In the genomic region with DNA sequence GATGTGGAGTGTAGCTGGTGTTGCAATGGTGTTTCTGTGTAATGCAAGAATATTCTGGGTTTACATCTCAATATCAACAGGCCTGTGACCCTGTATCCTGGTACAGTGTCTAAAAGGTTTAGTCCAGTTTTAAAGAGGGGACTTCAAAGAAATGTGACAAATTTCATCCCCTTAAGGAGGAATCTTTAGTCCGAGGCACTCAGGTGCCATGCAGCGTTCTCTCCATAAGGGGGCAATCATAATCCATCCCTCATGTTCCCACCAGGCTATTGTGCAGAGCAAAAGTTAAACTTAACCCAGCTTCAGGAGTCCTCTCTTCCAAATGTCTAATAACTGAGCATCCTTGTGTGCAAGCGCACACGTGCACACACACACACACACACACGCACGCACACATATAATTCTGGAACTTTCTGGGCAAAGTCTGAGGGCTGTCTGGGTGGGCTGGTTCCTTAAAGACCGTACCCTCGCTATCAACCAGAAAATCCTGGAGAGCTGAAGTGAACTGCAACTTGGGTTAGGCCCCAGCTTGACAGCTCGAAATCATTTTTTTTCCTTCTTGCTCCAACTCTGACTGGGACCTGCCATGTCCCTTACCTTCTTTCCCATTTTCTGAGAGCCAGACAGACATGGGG, we compare ENCODE assay signal across 8 cellular contexts. TPM values are rescaled to one million over a fixed set of nuclear protein-coding genes. Genes with fewer than 3 reads are reported as not detected.
DNase-seq lines count a peak whose midpoint lies in the region; ATAC-seq and TF ChIP-seq lines count a peak whose summit lies in the region.

No MANE protein-coding gene starts in this region.

- H3K27me3 ChIP-seq in KMS-11 (ENCODE audit: insufficient read depth, low read depth) (no peaks in the 10 kb centered on the region), parathyroid adenoma (ENCODE audit: control insufficient read depth, insufficient read depth, low read length) (no peaks in the 10 kb centered on the region)

- ATAC-seq in SK-N-SH treated with all-trans-retinoic acid at 6 μM for 48 hours (peak; percentile 96), HG03342 (IDR thresholded peaks at IDR 0.05; ENCODE audit: unreplicated experiment) (no peak), GM18498 (IDR thresholded peaks at IDR 0.05; ENCODE audit: unreplicated experiment) (no peak)

- H3K27ac ChIP-seq in KMS-11 (no peak overlapping the region), parathyroid adenoma (no peak overlapping the region)

- H3K4me2 ChIP-seq in KMS-11 (no peak overlapping the region), parathyroid adenoma (ENCODE audit: low read length) (no peak overlapping the region)

- H3K4me1 ChIP-seq in KMS-11 (ENCODE audit: low read depth, poor library complexity, severe bottlenecking): no peaks in the 10 kb centered on the region
- H3K4me1 ChIP-seq in parathyroid adenoma: no peaks in the 10 kb centered on the region

- no peak overlapping the region for H2AFZ ChIP-seq in KMS-11 (ENCODE audit: low read depth)
- no peak overlapping the region for H2AFZ ChIP-seq in parathyroid adenoma

- no peaks in the 10 kb centered on the region for H3K9me3 ChIP-seq in parathyroid adenoma (ENCODE audit: control insufficient read depth, low read length)

- H3K36me3 ChIP-seq in KMS-11 (ENCODE audit: insufficient read depth) (no peaks in the 10 kb centered on the region), parathyroid adenoma (ENCODE audit: control insufficient read depth, insufficient read depth, low read length) (no peaks in the 10 kb centered on the region)

- TF ChIP-seq CTCF in KMS-11 (conservative IDR thresholded peaks at IDR 0.05; ENCODE audit: low read depth, low read length) (peak; percentile 83), fibroblast of the aortic adventitia (IDR thresholded peaks at IDR 0.05; ENCODE audit: insufficient read depth, low read length) (peak; percentile 86), parathyroid adenoma (IDR thresholded peaks at IDR 0.05) (peak; percentile 30)

- H4K20me1 ChIP-seq in KMS-11 (ENCODE audit: insufficient read depth): no peaks in the 10 kb centered on the region

- H3K79me2 ChIP-seq in KMS-11 (ENCODE audit: insufficient read depth, low read depth) (no peaks in the 10 kb centered on the region), parathyroid adenoma (no peaks in the 10 kb centered on the region)

- no peak overlapping the region for H3K9ac ChIP-seq in KMS-11
- no peak overlapping the region for H3K9ac ChIP-seq in parathyroid adenoma

- peak; percentile 24 for DNase-seq in NCI-H1436 (lab: John Stamatoyannopoulos, UW)
- no peak for DNase-seq in NCI-H1436 treated with DMSO at 0.1 percent for 48 hours (lab: John Stamatoyannopoulos, UW)
- peak; percentile 56 for DNase-seq in fibroblast of the aortic adventitia (ENCODE audit: low read depth)

- no peak overlapping the region for H3K4me3 ChIP-seq in KMS-11 (IDR thresholded peaks at IDR 0.05; ENCODE audit: insufficient read depth, low read depth, low read length)
- no peak overlapping the region for H3K4me3 ChIP-seq in fibroblast of the aortic adventitia (ENCODE audit: low read depth, low read length)
- no peak overlapping the region for H3K4me3 ChIP-seq in parathyroid adenoma (ENCODE audit: low read depth, low read length)

TF ChIP-seq in SK-N-SH treated with all-trans-retinoic acid at 6 μM for 48 hours, 23 proteins besides CTCF, POLR2A, EP300 and RAD21:
- TF ChIP-seq OSR1 (CRISPR knock-in tag; IDR thresholded peaks at IDR 0.05): no peak

RNA-seq across cellular contexts. Expression of a gene that starts 46.0 kb away (rescaled TPM):
- total RNA-seq in fibroblast of the aortic adventitia (ENCODE audit: low replicate concordance): 0.08 TPM in 1 of 2 replicates, not detected in the other

Comparison
In these comparisons a context has a peak if more than half of its experiments do, and no peak if none do; other contexts are left out.
1. CTCF ChIP-seq: peak in every context shown above with its lines; median percentile 86 in fibroblast of the aortic adventitia; 83 in KMS-11; 30 in parathyroid adenoma.